9 cellular contexts compared by ENCODE assay signal in the genomic region with DNA sequence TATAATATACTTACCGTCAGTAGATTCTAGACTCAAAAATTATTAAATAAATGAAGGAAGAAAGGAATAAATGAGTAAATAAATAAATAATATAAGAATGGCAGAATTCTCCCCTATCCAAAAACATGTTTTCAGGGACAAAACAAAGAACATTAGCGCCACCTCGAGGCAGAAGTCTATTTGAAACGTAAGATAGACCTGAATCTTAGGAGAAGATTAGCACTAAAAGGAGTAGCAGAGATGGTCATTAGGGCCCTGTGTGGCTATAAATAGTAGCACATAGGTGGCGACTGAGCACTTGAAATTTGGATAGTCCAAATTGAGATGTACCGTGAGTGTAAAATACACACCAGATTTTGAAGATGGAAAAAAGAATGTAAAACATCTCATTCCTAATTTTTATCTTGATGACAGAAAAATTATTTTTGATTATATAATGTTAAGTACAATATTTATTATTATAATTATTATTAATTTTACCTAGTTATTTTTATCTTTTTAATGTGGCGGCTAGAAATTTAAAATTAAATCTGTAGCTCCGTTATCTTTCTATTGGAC. TPM values are rescaled to one million over a fixed set of nuclear protein-coding genes. Genes with fewer than 3 reads are reported as not detected.
DNase-seq lines count a peak whose midpoint lies in the region; ATAC-seq and TF ChIP-seq lines count a peak whose summit lies in the region.
"Had no signal": no experiment of that assay in that cellular context is flagged by ENCODE, and none has a peak within 500 bp of the region (broad histone marks: within the 10 kb centered on the region; RNA-seq: fewer than 3 reads in every experiment).

No MANE protein-coding gene starts in this region.

- no peak overlapping the region for H3K27ac ChIP-seq in lower lobe of right lung
- H3K27ac ChIP-seq: skin epidermis had no signal

- no peak overlapping the region for H3K4me3 ChIP-seq in lower lobe of right lung
- H3K4me3 ChIP-seq: skin epidermis had no signal

- DNase-seq in Ammon's horn (ENCODE audit: low spot score) (peak; percentile 86), NCI-H2107 treated with DMSO at 0.1 percent for 48 hours (lab: John Stamatoyannopoulos, UW; ENCODE audit: unreplicated experiment) (peak; percentile 33), UCSD-AML1 (lab: John Stamatoyannopoulos, UW; ENCODE audit: unreplicated experiment) (peak; percentile 24), dedifferentiated amniotic fluid mesenchymal stem cell (ENCODE audit: extremely low spot score) (peak; percentile 84), lower lobe of right lung (no peak)
- peak; percentile 27 for DNase-seq in stimulated activated naive CD4-positive, alpha-beta T cell treated with Interleukin-2 at 50 U/mL for 16 hours (lab: John Stamatoyannopoulos, UW)

- peak; percentile 49 for ATAC-seq in GM21423 (IDR thresholded peaks at IDR 0.05; ENCODE audit: unreplicated experiment)
- peak in 1 of 2 donors; percentile 65 for ATAC-seq in lower lobe of right lung
- ATAC-seq in HG03045 (IDR thresholded peaks at IDR 0.05; ENCODE audit: unreplicated experiment), result no peak

- no peaks in the 10 kb centered on the region for H3K27me3 ChIP-seq in lower lobe of right lung (ENCODE audit: low read depth)

- peak; percentile 66 for TF ChIP-seq CTCF in lower lobe of right lung (IDR thresholded peaks at IDR 0.05)

- intact Hi-C loops in lower lobe of right lung (cut with DNase I), result loop anchor here (5.0 to 10.0 kb wide), 2 partner anchors 149 to 347 kb away; no protein-coding TSS in a partner anchor

- no peaks in the 10 kb centered on the region for H3K36me3 ChIP-seq in lower lobe of right lung

- no peaks in the 10 kb centered on the region for H3K4me1 ChIP-seq in lower lobe of right lung

- no peaks in the 10 kb centered on the region for H3K9me3 ChIP-seq in lower lobe of right lung

RNA-seq across cellular contexts. Expression of gene SRD5A3, which starts 24.3 kb away (rescaled TPM):
- total RNA-seq in lower lobe of right lung, result 21.1 TPM
